22 cellular contexts compared by ENCODE assay signal in genomic region chr2:148065936-148066335, GRCh38.
"Had no signal": no experiment of that assay in that cellular context is flagged by ENCODE, and none has a peak within 500 bp of the region (broad histone marks: within the 10 kb centered on the region; RNA-seq: fewer than 3 reads in every experiment).

No MANE protein-coding gene starts in this region.

- H3K27ac ChIP-seq: coronary artery, dorsolateral prefrontal cortex, esophagus squamous epithelium, gastroesophageal sphincter, heart left ventricle, hepatocyte, left lung, lower lobe of right lung had no signal

- H3K27me3 ChIP-seq: dorsolateral prefrontal cortex, esophagus squamous epithelium, gastroesophageal sphincter, heart left ventricle, hepatocyte, left lung had no signal

- H3K27ac Mint-ChIP-seq: mesothelial cell of epicardium; naive thymus-derived CD8-positive, alpha-beta T cell had no signal

- DNase-seq: dermis blood vessel endothelial cell; dorsolateral prefrontal cortex; effector CD4-positive, alpha-beta T cell; effector memory CD4-positive, alpha-beta T cell; esophagus squamous epithelium; foreskin fibroblast; heart left ventricle; hypothalamus; immature natural killer cell; islet precursor cell; left cardiac atrium; left lung; left ventricle myocardium superior; lower lobe of right lung; mesenchymal stem cell; mucosa of descending colon; naive B cell; naive thymus-derived CD8-positive, alpha-beta T cell had no signal

- H3K27me3 Mint-ChIP-seq: naive B cell; naive thymus-derived CD8-positive, alpha-beta T cell had no signal

- H3K4me1 ChIP-seq: left lung, lower lobe of right lung had no signal

- ATAC-seq: gastroesophageal sphincter; heart left ventricle; left cardiac atrium; left lung; left ventricle myocardium superior; lower lobe of right lung; mucosa of descending colon; naive thymus-derived CD8-positive, alpha-beta T cell had no signal

- H3K4me3 Mint-ChIP-seq: immature natural killer cell; mesothelial cell of epicardium; naive B cell; naive thymus-derived CD8-positive, alpha-beta T cell had no signal
